15 cellular contexts compared by ENCODE assay signal in genomic region chr11:95093548-95093947, GRCh38. TPM values are rescaled to one million over a fixed set of nuclear protein-coding genes. Genes with fewer than 3 reads are reported as not detected.
DNase-seq lines count a peak whose midpoint lies in the region; ATAC-seq, FAIRE-seq and TF ChIP-seq lines count a peak whose summit lies in the region.
"Had no signal": no experiment of that assay in that cellular context is flagged by ENCODE, and none has a peak within 500 bp of the region (broad histone marks: within the 10 kb centered on the region; RNA-seq: fewer than 3 reads in every experiment).

No MANE protein-coding gene starts in this region.

- peak; percentile 47 for DNase-seq in activated CD8-positive, alpha-beta memory T cell treated with anti-CD3 and anti-CD28 coated beads, Interleukin-2, amount 10 ng/mL, durations not matched to agents 7 days and 5 days
- DNase-seq in activated CD8-positive, alpha-beta memory T cell treated with anti-CD3 and anti-CD28 coated beads, Interleukin-2, amount 50 U/mL, for 48 hours, result no peak
- DNase-seq in astrocyte (ENCODE audit: low read depth), result no peak
- no peak for DNase-seq in stimulated activated naive B cell treated with anti-CD40 and anti-IgM and Interleukin-4, amounts not matched to agents 10 μg/mL and 1 μg/mL and 100 μg/mL, for 72 hours
- no peak for DNase-seq in upper lobe of right lung
- DNase-seq in NCI-H446 (lab: John Stamatoyannopoulos, UW), result no peak
- DNase-seq: hippocampal formation, lower lobe of right lung, NCI-H524, tibial artery had no signal

- CTCF ChIA-PET in activated CD8-positive, alpha-beta memory T cell treated with anti-CD3 and anti-CD28 coated beads, Interleukin-2, amount 10 ng/mL, durations not matched to agents 7 days and 5 days (lab: Charles Lee), result interaction anchor here (1.1 to 16.1 kb wide), 11 partner anchors 9 to 138 kb away, joined by 3 to 321 read pairs (median 5); partner anchors contain the start of gene SRSF8

- no peak overlapping the region for H2AFZ ChIP-seq in astrocyte (ENCODE audit: low read depth, low read length)

- ATAC-seq in activated CD8-positive, alpha-beta memory T cell treated with anti-CD3 and anti-CD28 coated beads, Interleukin-2, amount 10 ng/mL, durations not matched to agents 7 days and 5 days, result no peak
- ATAC-seq in stimulated activated naive B cell treated with anti-CD40 and anti-IgM and Interleukin-4, amounts not matched to agents 10 μg/mL and 1 μg/mL and 100 μg/mL, for 72 hours (replicated peaks), result no peak
- no peak for ATAC-seq in HG02970 (IDR thresholded peaks at IDR 0.05; ENCODE audit: low FRiP score, unreplicated experiment)
- ATAC-seq in upper lobe of right lung, result no peak
- ATAC-seq: lower lobe of right lung, T-cell had no signal

- intact Hi-C loops in upper lobe of right lung (cut with DNase I), result no loop called here

- H4K20me1 ChIP-seq in astrocyte (ENCODE audit: insufficient read depth, low read length), result peaks cover 5% of the 10 kb centered on the region

- no peaks in the 10 kb centered on the region for H3K9me3 Mint-ChIP-seq in activated CD8-positive, alpha-beta memory T cell treated with anti-CD3 and anti-CD28 coated beads, Interleukin-2, amount 10 ng/mL, durations not matched to agents 7 days and 5 days (ENCODE audit: low read depth)
- H3K9me3 Mint-ChIP-seq in IgD-negative memory B cell, result no peaks in the 10 kb centered on the region
- no peaks in the 10 kb centered on the region for H3K9me3 Mint-ChIP-seq in astrocyte (ENCODE audit: unreplicated experiment)
- no peaks in the 10 kb centered on the region for H3K9me3 Mint-ChIP-seq in stimulated activated naive B cell treated with anti-CD40 and anti-IgM and Interleukin-4, amounts not matched to agents 10 μg/mL and 1 μg/mL and 100 μg/mL, for 72 hours
- H3K9me3 Mint-ChIP-seq: T-cell had no signal

- H3K36me3 ChIP-seq in astrocyte (ENCODE audit: insufficient read depth, low read length) (no peaks in the 10 kb centered on the region), upper lobe of right lung (no peaks in the 10 kb centered on the region)
- H3K36me3 ChIP-seq: lower lobe of right lung, tibial artery had no signal

- H3K36me3 Mint-ChIP-seq in activated CD8-positive, alpha-beta memory T cell treated with anti-CD3 and anti-CD28 coated beads, Interleukin-2, amount 10 ng/mL, durations not matched to agents 7 days and 5 days, result peaks cover 43% of the 10 kb centered on the region
- H3K36me3 Mint-ChIP-seq in IgD-negative memory B cell (no peaks in the 10 kb centered on the region), astrocyte (ENCODE audit: low read depth, unreplicated experiment) (no peaks in the 10 kb centered on the region)
- H3K36me3 Mint-ChIP-seq in stimulated activated naive B cell treated with anti-CD40 and anti-IgM and Interleukin-4, amounts not matched to agents 10 μg/mL and 1 μg/mL and 100 μg/mL, for 72 hours, result peaks cover 12 to 18% of the 10 kb centered on the region in 2 donors

- TF ChIP-seq CTCF in astrocyte (IDR thresholded peaks at IDR 0.05; ENCODE audit: insufficient read depth, low read depth, low read length), result no peak
- no peak for TF ChIP-seq CTCF in upper lobe of right lung (IDR thresholded peaks at IDR 0.05)

- H3K4me3 ChIP-seq in astrocyte (ENCODE audit: insufficient read depth, low read depth, low read length), result no peak overlapping the region
- no peak overlapping the region for H3K4me3 ChIP-seq in upper lobe of right lung
- H3K4me3 ChIP-seq: lower lobe of right lung had no signal

- H3K27ac ChIP-seq in astrocyte (ENCODE audit: low read depth, low read length), result no peak overlapping the region
- H3K27ac ChIP-seq in upper lobe of right lung, result no peak overlapping the region
- H3K27ac ChIP-seq: lower lobe of right lung had no signal

- peaks cover 81% of the 10 kb centered on the region for H3K4me1 Mint-ChIP-seq in activated CD8-positive, alpha-beta memory T cell treated with anti-CD3 and anti-CD28 coated beads, Interleukin-2, amount 10 ng/mL, durations not matched to agents 7 days and 5 days
- peaks cover 59 to 77% (median 64%) of the 10 kb centered on the region in 3 donors for H3K4me1 Mint-ChIP-seq in IgD-negative memory B cell
- H3K4me1 Mint-ChIP-seq in astrocyte (ENCODE audit: low read depth, unreplicated experiment), result peaks cover 42% of the 10 kb centered on the region
- peaks cover 60 to 84% of the 10 kb centered on the region in 2 donors for H3K4me1 Mint-ChIP-seq in stimulated activated naive B cell treated with anti-CD40 and anti-IgM and Interleukin-4, amounts not matched to agents 10 μg/mL and 1 μg/mL and 100 μg/mL, for 72 hours

- H3K4me2 ChIP-seq in astrocyte (ENCODE audit: low read length), result peak overlapping the region; percentile 58

- H3K27ac Mint-ChIP-seq in activated CD8-positive, alpha-beta memory T cell treated with anti-CD3 and anti-CD28 coated beads, Interleukin-2, amount 10 ng/mL, durations not matched to agents 7 days and 5 days, result peak overlapping the region; percentile 92
- H3K27ac Mint-ChIP-seq in IgD-negative memory B cell (peak overlapping the region; percentile 61 to 90 (median 73)), astrocyte (ENCODE audit: unreplicated experiment) (peak overlapping the region; percentile 29)
- peak overlapping the region; percentile 44 for H3K27ac Mint-ChIP-seq in stimulated activated naive B cell treated with anti-CD40 and anti-IgM and Interleukin-4, amounts not matched to agents 10 μg/mL and 1 μg/mL and 100 μg/mL, for 72 hours

- FAIRE-seq in astrocyte (lab: Jason Lieb, UNC), result no peak
- FAIRE-seq: endometrium had no signal

- no peaks in the 10 kb centered on the region for H3K27me3 Mint-ChIP-seq in activated CD8-positive, alpha-beta memory T cell treated with anti-CD3 and anti-CD28 coated beads, Interleukin-2, amount 10 ng/mL, durations not matched to agents 7 days and 5 days
- H3K27me3 Mint-ChIP-seq in IgD-negative memory B cell (no peaks in the 10 kb centered on the region), astrocyte (ENCODE audit: low read depth, unreplicated experiment) (peaks cover 3% of the 10 kb centered on the region)
- H3K27me3 Mint-ChIP-seq in stimulated activated naive B cell treated with anti-CD40 and anti-IgM and Interleukin-4, amounts not matched to agents 10 μg/mL and 1 μg/mL and 100 μg/mL, for 72 hours, result no peaks in the 10 kb centered on the region
- H3K27me3 Mint-ChIP-seq: T-cell had no signal

- H3K9me3 ChIP-seq in astrocyte (ENCODE audit: insufficient read depth, low read depth, low read length) (no peaks in the 10 kb centered on the region), upper lobe of right lung (no peaks in the 10 kb centered on the region)
- H3K9me3 ChIP-seq: lower lobe of right lung, tibial artery had no signal

- H3K4me3 Mint-ChIP-seq in activated CD8-positive, alpha-beta memory T cell treated with anti-CD3 and anti-CD28 coated beads, Interleukin-2, amount 10 ng/mL, durations not matched to agents 7 days and 5 days, result peak overlapping the region; percentile 69
- H3K4me3 Mint-ChIP-seq in IgD-negative memory B cell, result peak overlapping the region; percentile 51 to 97 (median 71)
- peak overlapping the region; percentile 4 for H3K4me3 Mint-ChIP-seq in astrocyte (ENCODE audit: unreplicated experiment)
- H3K4me3 Mint-ChIP-seq in stimulated activated naive B cell treated with anti-CD40 and anti-IgM and Interleukin-4, amounts not matched to agents 10 μg/mL and 1 μg/mL and 100 μg/mL, for 72 hours, result peak overlapping the region; percentile 22 to 35
- H3K4me3 Mint-ChIP-seq: T-cell had no signal

- no peak overlapping the region for H3K9ac ChIP-seq in astrocyte (ENCODE audit: low read length)

- H3K4me1 ChIP-seq in astrocyte (ENCODE audit: insufficient read depth, low read length) (peaks cover 36% of the 10 kb centered on the region), upper lobe of right lung (peaks cover 14% of the 10 kb centered on the region)

- H3K27me3 ChIP-seq in astrocyte (ENCODE audit: insufficient read depth, low read length) (no peaks in the 10 kb centered on the region), upper lobe of right lung (no peaks in the 10 kb centered on the region)
- H3K27me3 ChIP-seq: tibial artery had no signal

- peaks cover 26% of the 10 kb centered on the region for H3K79me2 ChIP-seq in astrocyte (ENCODE audit: insufficient read depth, low read length)

RNA-seq across cellular contexts. Expression of gene ENDOD1, which starts 3.9 kb away (rescaled TPM):
- total RNA-seq in activated CD8-positive, alpha-beta memory T cell treated with anti-CD3 and anti-CD28 coated beads, Interleukin-2, amount 10 ng/mL, durations not matched to agents 7 days and 5 days, result 10 to 100 TPM; 37.1 to 40.5 TPM
- polyA plus RNA-seq in IgD-negative memory B cell, result 16.4 TPM
- total RNA-seq in astrocyte (29.8 and 34.4 TPM in 2 replicates), upper lobe of right lung (32.2 TPM)

RNA-seq across cellular contexts. Expression of gene SRSF8, which starts 26.8 kb away (rescaled TPM):
- 10 to 100 TPM; 23.9 to 45.9 TPM for total RNA-seq in activated CD8-positive, alpha-beta memory T cell treated with anti-CD3 and anti-CD28 coated beads, Interleukin-2, amount 10 ng/mL, durations not matched to agents 7 days and 5 days
- 74.4 TPM for polyA plus RNA-seq in IgD-negative memory B cell
- total RNA-seq in astrocyte (41.6 and 47.5 TPM in 2 replicates), upper lobe of right lung (42.2 TPM)

RNA-seq across cellular contexts. Expression of gene KDM4F, which starts 44.3 kb away (rescaled TPM):
- not detected for total RNA-seq in activated CD8-positive, alpha-beta memory T cell treated with anti-CD3 and anti-CD28 coated beads, Interleukin-2, amount 10 ng/mL, durations not matched to agents 7 days and 5 days
- polyA plus RNA-seq in IgD-negative memory B cell, result not detected
- total RNA-seq in astrocyte, result not detected in 2 replicates
- total RNA-seq in upper lobe of right lung, result not detected
- total RNA-seq: lower lobe of right lung, MCF 10A, T-cell had no signal

Comparison
In these comparisons a context has a peak if more than half of its experiments do, and no peak if none do; other contexts are left out.
1. H3K27ac Mint-ChIP-seq: peak in every context shown above with its lines; median percentile 92 in activated CD8-positive, alpha-beta memory T cell treated with anti-CD3 and anti-CD28 coated beads, Interleukin-2, amount 10 ng/mL, durations not matched to agents 7 days and 5 days; 73 in IgD-negative memory B cell; 44 in stimulated activated naive B cell treated with anti-CD40 and anti-IgM and Interleukin-4, amounts not matched to agents 10 μg/mL and 1 μg/mL and 100 μg/mL, for 72 hours; 29 in astrocyte.
2. H3K4me3 Mint-ChIP-seq: peak in every context shown above with its lines; median percentile 71 in IgD-negative memory B cell; 69 in activated CD8-positive, alpha-beta memory T cell treated with anti-CD3 and anti-CD28 coated beads, Interleukin-2, amount 10 ng/mL, durations not matched to agents 7 days and 5 days; 28 in stimulated activated naive B cell treated with anti-CD40 and anti-IgM and Interleukin-4, amounts not matched to agents 10 μg/mL and 1 μg/mL and 100 μg/mL, for 72 hours; 4 in astrocyte.